26 cellular contexts compared by ENCODE assay signal in genomic region chr2:85951351-85952067, GRCh38.
DNase-seq lines count a peak whose midpoint lies in the region; ATAC-seq, FAIRE-seq and TF ChIP-seq lines count a peak whose summit lies in the region.
"Had no signal": no experiment of that assay in that cellular context is flagged by ENCODE, and none has a peak within 500 bp of the region (broad histone marks: within the 10 kb centered on the region; RNA-seq: fewer than 3 reads in every experiment).

No MANE protein-coding gene starts in this region.

- CTCF ChIA-PET in RWPE1 (lab: Yijun Ruan, JAX) = no interaction called here

- H3K9me3 Mint-ChIP-seq in stimulated activated memory B cell treated with anti-CD40 and anti-IgM and Interleukin-4, amounts not matched to agents 10 μg/mL and 1 μg/mL and 100 μg/mL, for 72 hours = peaks cover 8% of the 10 kb centered on the region

- H3K36me3 Mint-ChIP-seq in stimulated activated memory B cell treated with anti-CD40 and anti-IgM and Interleukin-4, amounts not matched to agents 10 μg/mL and 1 μg/mL and 100 μg/mL, for 72 hours = no peaks in the 10 kb centered on the region
- H3K36me3 Mint-ChIP-seq: brain had no signal

- POLR2A ChIA-PET in RWPE1 (lab: Yijun Ruan, JAX; ENCODE audit: low non-redundant PET) = no interaction called here

- H3K27ac Mint-ChIP-seq in stimulated activated memory B cell treated with anti-CD40 and anti-IgM and Interleukin-4, amounts not matched to agents 10 μg/mL and 1 μg/mL and 100 μg/mL, for 72 hours = peak overlapping the region; percentile 17
- H3K27ac Mint-ChIP-seq: HFFc6 had no signal

- no peak overlapping the region for H3K27ac ChIP-seq in RWPE1
- H3K27ac ChIP-seq: BLaER1, heart left ventricle, left ventricle myocardium inferior, spleen had no signal

- no peaks in the 10 kb centered on the region for H3K27me3 Mint-ChIP-seq in stimulated activated memory B cell treated with anti-CD40 and anti-IgM and Interleukin-4, amounts not matched to agents 10 μg/mL and 1 μg/mL and 100 μg/mL, for 72 hours

- no peak overlapping the region for H3K4me3 Mint-ChIP-seq in stimulated activated memory B cell treated with anti-CD40 and anti-IgM and Interleukin-4, amounts not matched to agents 10 μg/mL and 1 μg/mL and 100 μg/mL, for 72 hours
- H3K4me3 Mint-ChIP-seq: brain, HFFc6 had no signal

- peak; percentile 22 for DNase-seq in DMS53 (lab: John Stamatoyannopoulos, UW)
- DNase-seq in DMS53 treated with DMSO at 0.1 percent for 48 hours (lab: John Stamatoyannopoulos, UW; ENCODE audit: unreplicated experiment) = no peak
- DNase-seq in NOMO-1 treated with dmso at 0.1 percent for 144 hours (lab: John Stamatoyannopoulos, UW; ENCODE audit: unreplicated experiment) = peak; percentile 27
- DNase-seq in islet precursor cell = peak; percentile 33
- DNase-seq in cortex of kidney (lab: John Stamatoyannopoulos, UW) = no peak
- no peak for DNase-seq in RWPE1 (ENCODE audit: low spot score)
- DNase-seq in urothelium cell line (ENCODE audit: low spot score) = no peak
- DNase-seq: 8988T; activated CD4-positive, alpha-beta T cell treated with anti-CD3 and anti-CD28 coated beads, Interleukin-2, amount 50 U/mL, for 1 hour; activated CD8-positive, alpha-beta memory T cell treated with anti-CD3 and anti-CD28 coated beads, Interleukin-2, amount 50 U/mL, for 48 hours; heart left ventricle; HFFc6; KBM-7; left ventricle myocardium inferior; NCI-H1105; NCI-H524 treated with DMSO at 0.1 percent for 48 hours; nucleus accumbens; spleen; stimulated activated CD4-positive, alpha-beta T cell treated with anti-CD3 and anti-CD28 coated beads, Interleukin-4, amount 100 ng/mL, for 24 hours; stomach; T-helper 1 cell; trophoblast cell had no signal

- FAIRE-seq in urothelium cell line (lab: Jason Lieb, UNC) = no peak
- FAIRE-seq: colon had no signal

- H3K4me1 Mint-ChIP-seq in stimulated activated memory B cell treated with anti-CD40 and anti-IgM and Interleukin-4, amounts not matched to agents 10 μg/mL and 1 μg/mL and 100 μg/mL, for 72 hours = peaks cover 20% of the 10 kb centered on the region

- TF ChIP-seq CTCF in RWPE1 (conservative IDR thresholded peaks at IDR 0.05; ENCODE audit: low read depth) = no peak

- no peak for ATAC-seq in stimulated activated memory B cell treated with anti-CD40 and anti-IgM and Interleukin-4, amounts not matched to agents 10 μg/mL and 1 μg/mL and 100 μg/mL, for 72 hours
- ATAC-seq: heart left ventricle had no signal

Comparison
In these comparisons a context has a peak if more than half of its experiments do, and no peak if none do; other contexts are left out.
1. DNase-seq: peak in DMS53 (single experiment), NOMO-1 treated with dmso at 0.1 percent for 144 hours (single experiment) and islet precursor cell (single experiment); none in DMS53 treated with DMSO at 0.1 percent for 48 hours (single experiment), cortex of kidney (single experiment), RWPE1 (single experiment) and urothelium cell line (single experiment).